In genomic region chr17:59620064-59620359, GRCh38 we compare ENCODE assay signal across 8 cellular contexts. TPM values are rescaled to one million over a fixed set of nuclear protein-coding genes. Genes with fewer than 3 reads are reported as not detected.
DNase-seq lines count a peak whose midpoint lies in the region; ATAC-seq and TF ChIP-seq lines count a peak whose summit lies in the region.

No MANE protein-coding gene starts in this region.

- peak overlapping the region; percentile 97 for H3K9ac ChIP-seq in smooth muscle cell (ENCODE audit: low read depth)

- H3K27me3 Mint-ChIP-seq in GM23338 (ENCODE audit: insufficient read depth, low read depth, poor library complexity): peaks cover 12% of the 10 kb centered on the region

- no peaks in the 10 kb centered on the region for H3F3A ChIP-seq in GM23338 (replicated peaks; ENCODE audit: low read depth)
- H3F3A ChIP-seq in smooth muscle cell (ENCODE audit: low read depth): peaks cover 34% of the 10 kb centered on the region

- H3K4me1 ChIP-seq in GM23338 (ENCODE audit: insufficient read depth) (peaks cover 28% of the 10 kb centered on the region), right cardiac atrium (ENCODE audit: control insufficient read depth, insufficient read depth, low read length) (peaks cover 2% of the 10 kb centered on the region), smooth muscle cell (ENCODE audit: low read depth) (peaks cover 49% of the 10 kb centered on the region)

- peaks cover 51% of the 10 kb centered on the region for H3K79me2 ChIP-seq in GM23338 (replicated peaks; ENCODE audit: insufficient read depth)
- H3K79me2 ChIP-seq in smooth muscle cell (ENCODE audit: low read depth): peaks cover 53% of the 10 kb centered on the region

- H3K9me2 ChIP-seq in GM23338 (ENCODE audit: insufficient read depth): no peaks in the 10 kb centered on the region

- no peaks in the 10 kb centered on the region for H3K36me3 ChIP-seq in GM23338 (ENCODE audit: insufficient read depth)
- H3K36me3 ChIP-seq in WERI-Rb-1: peaks cover 11% of the 10 kb centered on the region
- H3K36me3 ChIP-seq in smooth muscle cell (ENCODE audit: low read depth): no peaks in the 10 kb centered on the region

- intact Hi-C loops in right cardiac atrium (cut with DNase I): no loop called here

- peaks cover 37% of the 10 kb centered on the region for H3K4me1 Mint-ChIP-seq in GM23338

- H3K27me3 ChIP-seq in GM23338 (ENCODE audit: insufficient read depth) (no peaks in the 10 kb centered on the region), WERI-Rb-1 (ENCODE audit: insufficient read depth, low read depth, severe bottlenecking) (no peaks in the 10 kb centered on the region), right cardiac atrium (ENCODE audit: control insufficient read depth, insufficient read depth) (no peaks in the 10 kb centered on the region), smooth muscle cell (ENCODE audit: low read depth) (no peaks in the 10 kb centered on the region)

- no peak for TF ChIP-seq CTCF in GM23338 (conservative IDR thresholded peaks at IDR 0.05; ENCODE audit: low read depth in 2 of 2)
- no peak for TF ChIP-seq CTCF in WERI-Rb-1 (IDR thresholded peaks at IDR 0.05; ENCODE audit: low read depth, low read length)
- no peak for TF ChIP-seq CTCF in smooth muscle cell (IDR thresholded peaks at IDR 0.05; ENCODE audit: borderline replicate concordance, insufficient read depth, poor library complexity, severe bottlenecking)

- peak overlapping the region; percentile 85 for H3K4me3 Mint-ChIP-seq in GM23338

- H3K4me2 ChIP-seq in GM23338: peak overlapping the region; percentile 77
- peak overlapping the region; percentile 99 for H3K4me2 ChIP-seq in smooth muscle cell

- no peaks in the 10 kb centered on the region; the same call in 2 of the 3 replicates for H3K9me3 Mint-ChIP-seq in GM23338

- H3K4me3 ChIP-seq in GM23338: peak overlapping the region; percentile 95
- H3K4me3 ChIP-seq in WERI-Rb-1 (ENCODE audit: low read depth, low read length): peak overlapping the region; percentile 96
- peak overlapping the region; percentile 92 for H3K4me3 ChIP-seq in right cardiac atrium (ENCODE audit: low read length)
- H3K4me3 ChIP-seq in smooth muscle cell: peak overlapping the region; percentile 99

- H2AFZ ChIP-seq in GM23338 (no peak overlapping the region), smooth muscle cell (ENCODE audit: low read depth) (no peak overlapping the region)

- DNase-seq in GM23338 (ENCODE audit: low spot score) (no peak), WERI-Rb-1 (no peak), right cardiac atrium (no peak), smooth muscle cell (lab: John Stamatoyannopoulos, UW; ENCODE audit: unreplicated experiment) (no peak), SKM-1 (lab: John Stamatoyannopoulos, UW; ENCODE audit: unreplicated experiment) (no peak), occipital lobe (lab: John Stamatoyannopoulos, UW) (no peak), NCI-H1930 (lab: John Stamatoyannopoulos, UW) (no peak)

- H3K36me3 Mint-ChIP-seq in GM23338 (ENCODE audit: low read depth): no peaks in the 10 kb centered on the region; the same call in 2 of the 3 replicates

- 0% methylated on average over 13 of the region's 13 CpGs for WGBS in right cardiac atrium
- WGBS in smooth muscle cell (ENCODE audit: low lambda C conversion rate): 0% methylated on average over 12 of the region's 13 CpGs

- no peak; the same call in 2 of the 3 replicates for ATAC-seq in GM23338
- no peak for ATAC-seq in right cardiac atrium
- no peak for ATAC-seq in GM19467 (IDR thresholded peaks at IDR 0.05; ENCODE audit: unreplicated experiment)

- H3K27ac Mint-ChIP-seq in GM23338: peak overlapping the region; percentile 100

- H3K9me3 ChIP-seq in WERI-Rb-1 (ENCODE audit: severe bottlenecking) (no peaks in the 10 kb centered on the region), right cardiac atrium (ENCODE audit: control insufficient read depth, low read length) (no peaks in the 10 kb centered on the region), smooth muscle cell (replicated peaks; ENCODE audit: low read depth) (no peaks in the 10 kb centered on the region)

- H4K20me1 ChIP-seq in GM23338 (replicated peaks; ENCODE audit: insufficient read depth) (peaks cover 35% of the 10 kb centered on the region), smooth muscle cell (ENCODE audit: low read depth) (peaks cover 45% of the 10 kb centered on the region)

- peak overlapping the region; percentile 96 for H3K27ac ChIP-seq in GM23338 (ENCODE audit: low read depth)
- peak overlapping the region; percentile 99 for H3K27ac ChIP-seq in WERI-Rb-1
- H3K27ac ChIP-seq in right cardiac atrium (ENCODE audit: low read length): peak overlapping the region; percentile 94
- peak overlapping the region; percentile 99 for H3K27ac ChIP-seq in smooth muscle cell (ENCODE audit: low read depth)

TF ChIP-seq in GM23338, 12 proteins besides CTCF, POLR2A, EP300 and RAD21:
- TF ChIP-seq, protein P1, sequence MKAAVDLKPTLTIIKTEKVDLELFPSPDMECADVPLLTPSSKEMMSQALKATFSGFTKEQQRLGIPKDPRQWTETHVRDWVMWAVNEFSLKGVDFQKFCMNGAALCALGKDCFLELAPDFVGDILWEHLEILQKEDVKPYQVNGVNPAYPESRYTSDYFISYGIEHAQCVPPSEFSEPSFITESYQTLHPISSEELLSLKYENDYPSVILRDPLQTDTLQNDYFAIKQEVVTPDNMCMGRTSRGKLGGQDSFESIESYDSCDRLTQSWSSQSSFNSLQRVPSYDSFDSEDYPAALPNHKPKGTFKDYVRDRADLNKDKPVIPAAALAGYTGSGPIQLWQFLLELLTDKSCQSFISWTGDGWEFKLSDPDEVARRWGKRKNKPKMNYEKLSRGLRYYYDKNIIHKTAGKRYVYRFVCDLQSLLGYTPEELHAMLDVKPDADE (IDR thresholded peaks at IDR 0.05): no peak
- TF ChIP-seq CREB1 (CRISPR knock-in tag; IDR thresholded peaks at IDR 0.05; ENCODE audit: low read depth) (no peak), JUNB (IDR thresholded peaks at IDR 0.05; ENCODE audit: unreplicated experiment) (no peak), EZH2phosphoT487 (IDR thresholded peaks at IDR 0.05; ENCODE audit: unreplicated experiment) (no peak)

RNA-seq across cellular contexts. Expression of gene CLTC, which starts 0.3 kb away (rescaled TPM):
- total RNA-seq in GM23338 (2014; rRNA removed; shearing (Covaris generic)): 328 and 344 TPM in 2 replicates
- polyA plus RNA-seq in GM23338 (2016; fragmentation: Nextera tagmentation; extraction: Ambion mirVana) (93.1 and 107 TPM in 2 replicates), right cardiac atrium (108 TPM), smooth muscle cell (102 and 114 TPM in 2 replicates)
- total RNA-seq in right cardiac atrium (100 to 1,000 TPM; 141 to 203 (median 186) TPM), smooth muscle cell (362 and 378 TPM in 2 replicates), occipital lobe (306 TPM)

RNA-seq across cellular contexts. Expression of gene DHX40, which starts 54.6 kb away (rescaled TPM):
- total RNA-seq in GM23338 (2014; rRNA removed; shearing (Covaris generic)): 37.6 and 38.2 TPM in 2 replicates
- polyA plus RNA-seq in GM23338 (2016; fragmentation: Nextera tagmentation; extraction: Ambion mirVana) (14.5 and 17.3 TPM in 2 replicates), right cardiac atrium (8.0 TPM), smooth muscle cell (10.8 and 16.5 TPM in 2 replicates)
- total RNA-seq in right cardiac atrium (10 to 100 TPM; 17.2 to 21.7 (median 19.1) TPM), smooth muscle cell (44.7 and 52.3 TPM in 2 replicates), occipital lobe (91.6 TPM)
